In genomic region chr4:36312511-36312910, GRCh38 we compare ENCODE assay signal across 17 cellular contexts. TPM values are rescaled to one million over a fixed set of nuclear protein-coding genes. Genes with fewer than 3 reads are reported as not detected.
"Had no signal": no experiment of that assay in that cellular context is flagged by ENCODE, and none has a peak within 500 bp of the region (broad histone marks: within the 10 kb centered on the region; RNA-seq: fewer than 3 reads in every experiment).

No MANE protein-coding gene starts in this region.

- H3K4me3 ChIP-seq: sigmoid colon, spleen, tibial artery had no signal

- H3K27ac Mint-ChIP-seq: activated naive CD4-positive, alpha-beta T cell treated with anti-CD3 and anti-CD28 coated beads for 36 hours; activated naive CD8-positive, alpha-beta T cell treated with anti-CD3 and anti-CD28 coated beads, Interleukin-2, amount 50 U/mL, for 24 hours; activated T-helper 2 cell treated with anti-CD3 and anti-CD28 coated beads, Interferon-gamma antibody, Interleukin-2, Interleukin-4, amounts not matched to agents 10 μg/mL and 5 μg/mL and 100 μg/mL, durations not matched to agents 14 hours and 24 hours and 36 hours; nephron progenitor cell had no signal

- H3K9me3 ChIP-seq: sigmoid colon, spleen, tibial artery had no signal

- H3K4me3 Mint-ChIP-seq: activated naive CD4-positive, alpha-beta T cell treated with anti-CD3 and anti-CD28 coated beads for 36 hours; activated naive CD8-positive, alpha-beta T cell treated with anti-CD3 and anti-CD28 coated beads, Interleukin-2, amount 50 U/mL, for 24 hours; nephron progenitor cell had no signal

- H3K27me3 Mint-ChIP-seq: activated naive CD8-positive, alpha-beta T cell treated with anti-CD3 and anti-CD28 coated beads, Interleukin-2, amount 50 U/mL, for 24 hours had no signal

- DNase-seq: activated naive CD4-positive, alpha-beta T cell treated with anti-CD3 and anti-CD28 coated beads for 36 hours; activated naive CD8-positive, alpha-beta T cell treated with anti-CD3 and anti-CD28 coated beads, Interleukin-2, amount 50 U/mL, for 24 hours; aorta; cerebellar nuclear complex; dermis blood vessel endothelial cell; foreskin melanocyte; kidney glomerular epithelial cell; mesendoderm; nephron progenitor cell; sigmoid colon; spleen; T-helper 2 cell; tibial artery had no signal

- H3K36me3 ChIP-seq: sigmoid colon, spleen, tibial artery had no signal

- ATAC-seq: activated naive CD8-positive, alpha-beta T cell treated with anti-CD3 and anti-CD28 coated beads, Interleukin-2, amount 50 U/mL, for 24 hours had no signal

- H3K27me3 ChIP-seq: sigmoid colon, spleen, tibial artery had no signal

- H3K4me1 Mint-ChIP-seq: nephron progenitor cell had no signal

- H3K27ac ChIP-seq: epithelial cell of prostate, sigmoid colon, tibial artery had no signal

- H3K4me1 ChIP-seq: sigmoid colon, tibial artery had no signal

- H3K9me3 Mint-ChIP-seq: activated naive CD4-positive, alpha-beta T cell treated with anti-CD3 and anti-CD28 coated beads for 36 hours; activated naive CD8-positive, alpha-beta T cell treated with anti-CD3 and anti-CD28 coated beads, Interleukin-2, amount 50 U/mL, for 24 hours; nephron progenitor cell had no signal

RNA-seq across cellular contexts. Expression of gene DTHD1, which starts 31.1 kb away (rescaled TPM):
- total RNA-seq: dermis blood vessel endothelial cell, fibroblast of lung, osteocyte had no signal
- polyA plus RNA-seq: aorta, fibroblast of lung had no signal
